In the genomic region with DNA sequence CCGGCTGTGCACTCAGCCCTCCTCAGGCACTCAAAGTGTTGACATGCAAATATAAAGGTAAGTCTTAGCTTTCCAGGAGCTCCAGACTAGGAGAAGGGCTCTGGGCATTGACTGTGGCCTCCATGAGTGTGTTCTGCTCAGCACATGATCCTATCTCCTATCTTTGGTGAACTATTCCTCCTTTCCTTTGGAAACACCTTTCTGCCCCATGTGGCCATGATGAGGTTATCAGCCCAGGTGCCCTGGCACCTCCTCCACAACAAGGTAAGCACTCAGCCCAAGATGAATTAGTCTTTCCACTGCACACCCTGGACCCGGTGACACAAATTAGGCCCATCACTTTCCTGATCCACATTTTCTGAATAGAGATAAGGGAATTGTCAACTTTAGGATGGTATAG, we compare ENCODE assay signal across 17 cellular contexts. TPM values are rescaled to one million over a fixed set of nuclear protein-coding genes. Genes with fewer than 3 reads are reported as not detected.
A peak's percentile ranks its signal among the peaks of the same experiment; 100 is the strongest.
DNase-seq lines count a peak whose midpoint lies in the region; ATAC-seq and TF ChIP-seq lines count a peak whose summit lies in the region.
"Had no signal": no experiment of that assay in that cellular context is flagged by ENCODE, and none has a peak within 500 bp of the region (broad histone marks: within the 10 kb centered on the region; RNA-seq: fewer than 3 reads in every experiment).

No MANE protein-coding gene starts in this region.

- intact Hi-C loops in natural killer cell (cut with micrococcal nuclease) = no loop called here

- H3K79me2 ChIP-seq in neural progenitor cell (ENCODE audit: low read depth) = no peaks in the 10 kb centered on the region

- H3K36me3 ChIP-seq in endodermal cell (ENCODE audit: control insufficient read depth, insufficient read depth, low read length) (no peaks in the 10 kb centered on the region), neural progenitor cell (no peaks in the 10 kb centered on the region)
- H3K36me3 ChIP-seq: HAP-1 had no signal

- 92 to 100% methylated on average over 1 to 2 of the region's 2 CpGs for WGBS in endodermal cell (ENCODE audit: insufficient coverage in 1 of 2, insufficient read length in 1 of 2), 2 experiments

- H3K27ac Mint-ChIP-seq in natural killer cell treated with Interleukin-12 subunit alpha and Interleukin-12 subunit beta and Interleukin-15 and Interleukin-18, amount 100 ng/mL, for 72 hours = no peak overlapping the region
- H3K27ac Mint-ChIP-seq in natural killer cell (no peak overlapping the region), endodermal cell (no peak overlapping the region), neural progenitor cell (no peak overlapping the region)
- H3K27ac Mint-ChIP-seq: B cell; CD8-positive, alpha-beta T cell had no signal

- TF ChIP-seq CTCF in natural killer cell (IDR thresholded peaks at IDR 0.05) (no peak), endodermal cell (conservative IDR thresholded peaks at IDR 0.05) (peak; percentile 48), neural progenitor cell (IDR thresholded peaks at IDR 0.05) (no peak), omental fat pad (IDR thresholded peaks at IDR 0.05) (no peak)

- no peak for ATAC-seq in natural killer cell treated with Interleukin-12 subunit alpha and Interleukin-12 subunit beta and Interleukin-15 and Interleukin-18, amount 100 ng/mL, for 72 hours
- ATAC-seq in natural killer cell = no peak
- ATAC-seq in HG02981 (IDR thresholded peaks at IDR 0.05; ENCODE audit: unreplicated experiment) = no peak
- no peak for ATAC-seq in omental fat pad (ENCODE audit: low FRiP score)
- ATAC-seq: CD8-positive, alpha-beta T cell had no signal

- H3K9me3 Mint-ChIP-seq in natural killer cell treated with Interleukin-12 subunit alpha and Interleukin-12 subunit beta and Interleukin-15 and Interleukin-18, amount 100 ng/mL, for 72 hours = no peaks in the 10 kb centered on the region
- H3K9me3 Mint-ChIP-seq in natural killer cell = peaks cover 0 to 5% of the 10 kb centered on the region in 2 donors
- peaks cover 13% of the 10 kb centered on the region for H3K9me3 Mint-ChIP-seq in endodermal cell
- peaks cover 14% of the 10 kb centered on the region for H3K9me3 Mint-ChIP-seq in neural progenitor cell

- peaks cover 4% of the 10 kb centered on the region for H3K36me3 Mint-ChIP-seq in natural killer cell treated with Interleukin-12 subunit alpha and Interleukin-12 subunit beta and Interleukin-15 and Interleukin-18, amount 100 ng/mL, for 72 hours
- no peaks in the 10 kb centered on the region for H3K36me3 Mint-ChIP-seq in natural killer cell
- H3K36me3 Mint-ChIP-seq in endodermal cell (ENCODE audit: low read depth) = no peaks in the 10 kb centered on the region
- H3K36me3 Mint-ChIP-seq in neural progenitor cell = peaks cover 6% of the 10 kb centered on the region
- H3K36me3 Mint-ChIP-seq: CD8-positive, alpha-beta T cell had no signal

- no peaks in the 10 kb centered on the region for H3K4me1 Mint-ChIP-seq in natural killer cell treated with Interleukin-12 subunit alpha and Interleukin-12 subunit beta and Interleukin-15 and Interleukin-18, amount 100 ng/mL, for 72 hours (ENCODE audit: low read depth in 2 of 2)
- H3K4me1 Mint-ChIP-seq in natural killer cell = no peaks in the 10 kb centered on the region
- peaks cover 6% of the 10 kb centered on the region for H3K4me1 Mint-ChIP-seq in endodermal cell
- peaks cover 5% of the 10 kb centered on the region for H3K4me1 Mint-ChIP-seq in neural progenitor cell
- H3K4me1 Mint-ChIP-seq: B cell had no signal

- H3K27me3 Mint-ChIP-seq in natural killer cell treated with Interleukin-12 subunit alpha and Interleukin-12 subunit beta and Interleukin-15 and Interleukin-18, amount 100 ng/mL, for 72 hours = peaks cover 20 to 29% of the 10 kb centered on the region in 2 donors
- H3K27me3 Mint-ChIP-seq in natural killer cell (ENCODE audit: low read depth in 2 of 2) = peaks cover 9 to 24% of the 10 kb centered on the region in 2 donors
- peaks cover 10% of the 10 kb centered on the region for H3K27me3 Mint-ChIP-seq in endodermal cell (ENCODE audit: insufficient read depth)
- peaks cover 6% of the 10 kb centered on the region for H3K27me3 Mint-ChIP-seq in neural progenitor cell (ENCODE audit: insufficient read depth, low read depth)

- DNase-seq in natural killer cell treated with Interleukin-12 subunit alpha and Interleukin-12 subunit beta and Interleukin-15 and Interleukin-18, amount 100 ng/mL, for 72 hours (ENCODE audit: low spot score) = peak; percentile 25
- DNase-seq in natural killer cell = no peak
- no peak for DNase-seq in endodermal cell
- no peak for DNase-seq in neural progenitor cell (ENCODE audit: low spot score)
- no peak for DNase-seq in omental fat pad (ENCODE audit: low spot score)
- DNase-seq in CD1c-positive myeloid dendritic cell (ENCODE audit: extremely low spot score) = no peak
- DNase-seq: 8988T; C1 segment of cervical spinal cord; CD8-positive, alpha-beta T cell; COR-L47; DMS153; GF-D8 had no signal

- H3K27me3 ChIP-seq in endodermal cell (ENCODE audit: control insufficient read depth, insufficient read depth, low read length, poor library complexity, severe bottlenecking) = no peaks in the 10 kb centered on the region
- no peaks in the 10 kb centered on the region for H3K27me3 ChIP-seq in neural progenitor cell

- H3K4me2 ChIP-seq in neural progenitor cell = no peak overlapping the region

- no peaks in the 10 kb centered on the region for H4K20me1 ChIP-seq in neural progenitor cell (ENCODE audit: low read depth)

- no peaks in the 10 kb centered on the region for H3K9me3 ChIP-seq in endodermal cell (ENCODE audit: control insufficient read depth, low read length)
- H3K9me3 ChIP-seq in neural progenitor cell (ENCODE audit: low read depth) = peaks cover 10% of the 10 kb centered on the region
- H3K9me3 ChIP-seq: HAP-1 had no signal

- no peak overlapping the region for H3K4me3 Mint-ChIP-seq in natural killer cell treated with Interleukin-12 subunit alpha and Interleukin-12 subunit beta and Interleukin-15 and Interleukin-18, amount 100 ng/mL, for 72 hours
- H3K4me3 Mint-ChIP-seq in natural killer cell = no peak overlapping the region
- no peak overlapping the region for H3K4me3 Mint-ChIP-seq in endodermal cell
- peak overlapping the region; percentile 55 for H3K4me3 Mint-ChIP-seq in neural progenitor cell
- H3K4me3 Mint-ChIP-seq: B cell; CD8-positive, alpha-beta T cell had no signal

- no peak overlapping the region for H3K4me3 ChIP-seq in endodermal cell (ENCODE audit: low read length)
- no peak overlapping the region for H3K4me3 ChIP-seq in neural progenitor cell
- H3K4me3 ChIP-seq: HAP-1 had no signal

- H3K27ac ChIP-seq in endodermal cell (ENCODE audit: low read depth, low read length) (no peak overlapping the region), neural progenitor cell (no peak overlapping the region)
- H3K27ac ChIP-seq: HL-60 had no signal

- H3K4me1 ChIP-seq in endodermal cell (ENCODE audit: control insufficient read depth, insufficient read depth, low read length) = no peaks in the 10 kb centered on the region
- H3K4me1 ChIP-seq in neural progenitor cell = peaks cover 7% of the 10 kb centered on the region
- H3K4me1 ChIP-seq: HAP-1 had no signal

- H2AFZ ChIP-seq in neural progenitor cell (replicated peaks) = no peak overlapping the region

- H3K9ac ChIP-seq in endodermal cell (ENCODE audit: extremely low read depth, low read length, poor library complexity, severe bottlenecking) (no peak overlapping the region), neural progenitor cell (no peak overlapping the region)

- H3F3A ChIP-seq in neural progenitor cell (ENCODE audit: low read depth) = no peaks in the 10 kb centered on the region

RNA-seq across cellular contexts. Expression of gene LMO1, which starts 37.9 kb away (rescaled TPM):
- total RNA-seq in natural killer cell treated with Interleukin-12 subunit alpha and Interleukin-12 subunit beta and Interleukin-15 and Interleukin-18, amount 100 ng/mL, for 72 hours = not detected
- total RNA-seq in natural killer cell (not detected), endodermal cell (under 1 TPM in 1 of 2 donors, not detected in 1; 0.46 TPM), neural progenitor cell (ENCODE audit: low replicate concordance) (2.9 and 6.2 TPM in 2 replicates), omental fat pad (not detected)
- polyA plus RNA-seq in endodermal cell (2013, experiment 1 of 2) = 2.6 TPM
- polyA plus RNA-seq in endodermal cell (2013, experiment 2 of 2) = 2.6 TPM
- total RNA-seq: B cell; CD8-positive, alpha-beta T cell; H1 had no signal
